7 cellular contexts compared by ENCODE assay signal in the genomic region with DNA sequence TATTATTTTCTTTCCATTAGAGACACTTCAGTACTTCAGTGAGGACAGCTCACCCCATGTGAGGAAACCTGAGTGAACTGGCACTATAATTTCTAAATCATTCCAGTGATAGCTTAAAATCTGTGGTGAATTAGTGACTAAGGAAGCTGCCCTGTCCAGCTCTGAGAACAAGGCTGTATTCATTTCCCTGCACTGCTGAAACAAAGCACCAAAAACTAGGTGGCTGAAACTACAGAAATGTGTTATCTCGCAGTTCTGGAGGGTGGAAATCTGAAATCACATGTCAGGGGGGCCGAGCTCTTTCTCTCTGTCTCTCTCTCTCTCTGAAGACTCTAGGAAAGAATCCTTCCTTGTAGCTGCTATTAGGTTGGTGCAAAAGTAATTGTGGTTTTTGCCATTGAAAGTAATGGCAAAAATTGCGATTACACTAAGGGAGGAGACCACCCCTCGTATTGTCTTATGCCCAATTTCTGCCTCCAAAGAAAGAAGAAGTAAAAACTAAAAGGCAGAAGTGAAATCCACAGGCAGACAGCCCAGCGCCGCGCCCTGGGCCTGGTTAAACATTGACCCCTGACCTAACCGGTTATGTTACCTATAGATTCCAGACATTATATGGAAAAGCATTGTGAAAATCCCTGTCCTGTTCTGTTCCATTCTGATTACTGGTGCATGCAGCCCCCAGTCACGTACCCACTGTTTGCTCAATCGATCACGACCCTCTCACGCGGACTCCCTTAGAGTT.
DNase-seq lines count a peak whose midpoint lies in the region; ATAC-seq and TF ChIP-seq lines count a peak whose summit lies in the region.
"Not testable (repeated sequence)": the region's sequence is repeated elsewhere in the genome, so short reads cannot be mapped to it uniquely, and the experiment has no call there.

No MANE protein-coding gene starts in this region.

- not testable (repeated sequence) for H4K20me1 ChIP-seq in OCI-LY3 (ENCODE audit: insufficient read depth, low read length)

- H3K4me1 ChIP-seq in OCI-LY3 (ENCODE audit: low read length) = peaks cover 22% of the 10 kb centered on the region
- not testable (repeated sequence) for H3K4me1 ChIP-seq in lower lobe of right lung

- ATAC-seq in GM18520 (IDR thresholded peaks at IDR 0.05; ENCODE audit: unreplicated experiment) (peak; percentile 67), GM19397 (IDR thresholded peaks at IDR 0.05; ENCODE audit: unreplicated experiment) (peak; percentile 62), GM21723 (IDR thresholded peaks at IDR 0.05; ENCODE audit: unreplicated experiment) (peak; percentile 74), HG02938 (IDR thresholded peaks at IDR 0.05; ENCODE audit: unreplicated experiment) (peak; percentile 71), HG03432 (IDR thresholded peaks at IDR 0.05; ENCODE audit: unreplicated experiment) (peak; percentile 76), lower lobe of right lung (peak in 1 of 2 donors; percentile 43)

- H3K4me2 ChIP-seq in OCI-LY3 (ENCODE audit: low read length) = peak overlapping the region; percentile 71

- peak overlapping the region; percentile 17; the same call in 1 of the 2 replicates for H2AFZ ChIP-seq in OCI-LY3 (ENCODE audit: low read depth, low read length)

- peak; percentile 51 for DNase-seq in lower lobe of right lung

- H3K27me3 ChIP-seq in OCI-LY3 (ENCODE audit: low read depth, low read length) = peaks cover 70% of the 10 kb centered on the region
- not testable (repeated sequence) for H3K27me3 ChIP-seq in lower lobe of right lung (ENCODE audit: low read depth)

- H3K4me3 ChIP-seq in OCI-LY3 (ENCODE audit: low read length) = peak overlapping the region; percentile 66
- H3K4me3 ChIP-seq in lower lobe of right lung = not testable (repeated sequence)

- intact Hi-C loops in lower lobe of right lung (cut with DNase I) = not testable (repeated sequence)

- H3K9me3 ChIP-seq in OCI-LY3 (ENCODE audit: insufficient read depth, low read length); lower lobe of right lung: not testable (repeated sequence)

- peak overlapping the region; percentile 34; the same call in 1 of the 2 replicates for H3K9ac ChIP-seq in OCI-LY3 (ENCODE audit: low read length)

- not testable (repeated sequence) for TF ChIP-seq CTCF in OCI-LY3 (IDR thresholded peaks at IDR 0.05; ENCODE audit: low read depth, low read length); lower lobe of right lung (IDR thresholded peaks at IDR 0.05)

- not testable (repeated sequence) for H3K36me3 ChIP-seq in OCI-LY3 (replicated peaks; ENCODE audit: low read depth, low read length); lower lobe of right lung

- H3K27ac ChIP-seq in OCI-LY3 (ENCODE audit: low read length) = peak overlapping the region; percentile 61
- H3K27ac ChIP-seq in lower lobe of right lung = not testable (repeated sequence)

- not testable (repeated sequence) for H3K79me2 ChIP-seq in OCI-LY3 (ENCODE audit: low read length)
